Comparison of ENCODE assay signal across 8 cellular contexts in genomic region chr16:68085259-68086071, GRCh38. TPM values are rescaled to one million over a fixed set of nuclear protein-coding genes. Genes with fewer than 3 reads are reported as not detected.
A peak's percentile ranks its signal among the peaks of the same experiment; 100 is the strongest.
DNase-seq lines count a peak whose midpoint lies in the region; ATAC-seq and TF ChIP-seq lines count a peak whose summit lies in the region.

Gene NFATC3 (plus strand): TSS chr16:68085370. CDS start chr16:68085682, 312 bp downstream.

- H3K4me1 Mint-ChIP-seq in endothelial cell (ENCODE audit: unreplicated experiment): peaks cover 24% of the 10 kb centered on the region

- peak within 1 kb of the TSS; percentile 100 for H3K4me3 Mint-ChIP-seq in endothelial cell (ENCODE audit: unreplicated experiment)

- H3K36me3 Mint-ChIP-seq in endothelial cell (ENCODE audit: low read depth, unreplicated experiment): peaks cover 11% of the 10 kb centered on the region

- peaks cover 7% of the 10 kb centered on the region for H3K27me3 Mint-ChIP-seq in endothelial cell (ENCODE audit: unreplicated experiment)

- TF ChIP-seq CTCF in endothelial cell (IDR thresholded peaks at IDR 0.05; ENCODE audit: unreplicated experiment): no peak

- peak; percentile 99 for DNase-seq in CD1c-positive myeloid dendritic cell (ENCODE audit: extremely low spot score)
- peak; percentile 95 for DNase-seq in NOMO-1 treated with DMSO at 0.1 percent for 48 hours (lab: John Stamatoyannopoulos, UW; ENCODE audit: unreplicated experiment)
- DNase-seq in activated CD8-positive, alpha-beta memory T cell treated with anti-CD3 and anti-CD28 coated beads, Interleukin-2, amount 50 U/mL, for 4 hours: peak; percentile 99
- DNase-seq in endothelial cell (ENCODE audit: low spot score): peak; percentile 98
- DNase-seq in middle frontal gyrus (ENCODE audit: extremely low spot score, low spot score): peak; percentile 90
- peak; percentile 97 to 98 for DNase-seq in stimulated activated CD8-positive, alpha-beta memory T cell treated with anti-CD3 and anti-CD28 coated beads, Interleukin-2, amount 100 ng/mL, for 1 hour (ENCODE audit: low read depth in 2 of 2)

- peak; percentile 76 for ATAC-seq in GM19324 (IDR thresholded peaks at IDR 0.05; ENCODE audit: low FRiP score, unreplicated experiment)
- peak; percentile 41 for ATAC-seq in HG03457 (IDR thresholded peaks at IDR 0.05; ENCODE audit: unreplicated experiment)

- peak within 1 kb of the TSS; percentile 90 for H3K27ac Mint-ChIP-seq in endothelial cell (ENCODE audit: unreplicated experiment)

- H3K9me3 Mint-ChIP-seq in endothelial cell (ENCODE audit: unreplicated experiment): no peaks in the 10 kb centered on the region

RNA-seq across cellular contexts. Expression of gene NFATC3, which starts in this region (rescaled TPM):
- 38.4 TPM for total RNA-seq in endothelial cell (ENCODE audit: unreplicated experiment)

Comparison
In these comparisons a context has a peak if more than half of its experiments do, and no peak if none do; other contexts are left out.
1. Peak in every context shown above with its lines: DNase-seq and ATAC-seq.